In the genomic region with DNA sequence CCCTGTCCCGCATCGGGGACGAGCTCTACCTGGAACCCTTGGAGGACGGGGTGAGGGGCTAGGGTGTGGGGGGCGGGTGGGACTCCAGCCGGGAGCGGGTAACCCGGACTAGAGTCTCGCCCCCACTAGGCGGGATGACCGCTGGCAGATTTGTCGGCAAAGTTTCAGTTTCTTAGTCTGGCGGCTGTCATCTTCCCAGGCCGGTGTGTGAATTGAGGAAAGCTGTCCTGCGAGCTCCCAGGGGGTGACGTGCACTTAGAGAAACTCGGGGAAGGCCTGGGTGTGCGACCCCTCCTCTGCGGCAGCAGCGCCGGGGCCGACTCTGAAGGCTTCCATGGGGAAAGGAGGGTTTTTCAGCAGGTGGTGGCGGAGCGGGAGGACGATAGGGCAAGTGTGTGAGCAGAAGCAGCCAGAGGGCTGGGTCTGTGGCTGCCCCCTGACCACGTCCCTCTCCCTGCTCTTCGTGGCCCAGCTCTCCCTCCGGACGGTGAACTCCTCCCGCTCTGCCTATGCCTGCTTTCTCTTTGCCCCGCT, we compare ENCODE assay signal across 6 cellular contexts. TPM values are rescaled to one million over a fixed set of nuclear protein-coding genes. Genes with fewer than 3 reads are reported as not detected.
DNase-seq lines count a peak whose midpoint lies in the region; ATAC-seq and FAIRE-seq lines count a peak whose summit lies in the region.

No MANE protein-coding gene starts in this region.

- H3K4me3 ChIP-seq in effector memory CD4-positive, alpha-beta T cell (ENCODE audit: insufficient read depth, low read depth, low read length, poor library complexity, severe bottlenecking): peak overlapping the region; percentile 90
- peak overlapping the region; percentile 73 to 81 for H3K4me3 ChIP-seq in small intestine (ENCODE audit: low read depth in 1 of 2, low read length in 2 of 2)

- H3K9me3 ChIP-seq in effector memory CD4-positive, alpha-beta T cell (ENCODE audit: control insufficient read depth, low read length): no peaks in the 10 kb centered on the region
- no peaks in the 10 kb centered on the region for H3K9me3 ChIP-seq in small intestine (ENCODE audit: control insufficient read depth, low read depth)

- peaks cover 27% of the 10 kb centered on the region for H3K4me1 ChIP-seq in effector memory CD4-positive, alpha-beta T cell (ENCODE audit: control insufficient read depth, insufficient read depth, low read length, poor library complexity, severe bottlenecking)
- H3K4me1 ChIP-seq in small intestine (ENCODE audit: control insufficient read depth in 2 of 2, insufficient read depth in 1 of 2, low read depth in 1 of 2, low read length in 1 of 2): no peaks in the 10 kb centered on the region

- peaks cover 3 to 7% of the 10 kb centered on the region in 2 donors for H3K36me3 Mint-ChIP-seq in activated T-cell treated with anti-CD3 and anti-CD28 coated beads, Interleukin-2, amount 50 U/mL, for 72 hours (ENCODE audit: insufficient read depth in 2 of 2)

- FAIRE-seq in small intestine (lab: Jason Lieb, UNC): no peak

- peak overlapping the region; percentile 94 to 95 for H3K4me3 Mint-ChIP-seq in activated T-cell treated with anti-CD3 and anti-CD28 coated beads, Interleukin-2, amount 50 U/mL, for 72 hours

- H3K9me3 Mint-ChIP-seq in activated T-cell treated with anti-CD3 and anti-CD28 coated beads, Interleukin-2, amount 50 U/mL, for 72 hours: no peaks in the 10 kb centered on the region

- H3K27ac Mint-ChIP-seq in activated T-cell treated with anti-CD3 and anti-CD28 coated beads, Interleukin-2, amount 50 U/mL, for 72 hours: peak overlapping the region; percentile 34

- no peak for DNase-seq in activated T-cell treated with anti-CD3 and anti-CD28 coated beads, Interleukin-2, amount 50 U/mL, for 72 hours
- no peak for DNase-seq in activated T-cell treated with anti-CD3 and anti-CD28 coated beads, Interleukin-2, amount 50 U/mL, for 48 hours
- DNase-seq in effector memory CD4-positive, alpha-beta T cell: no peak
- DNase-seq in small intestine (no peak), NCI-H1694 (lab: John Stamatoyannopoulos, UW) (no peak)

- H3K4me1 Mint-ChIP-seq in activated T-cell treated with anti-CD3 and anti-CD28 coated beads, Interleukin-2, amount 50 U/mL, for 72 hours (ENCODE audit: low read depth): peaks cover 51% of the 10 kb centered on the region

- H3K27ac ChIP-seq in effector memory CD4-positive, alpha-beta T cell (ENCODE audit: insufficient read depth, low read length, poor library complexity, severe bottlenecking): peak overlapping the region; percentile 79
- peak overlapping the region; percentile 42 to 74 for H3K27ac ChIP-seq in small intestine (ENCODE audit: low read depth in 1 of 2, low read length in 1 of 2)

- H3K36me3 ChIP-seq in effector memory CD4-positive, alpha-beta T cell (ENCODE audit: control insufficient read depth, insufficient read depth, low read length): peaks cover 13% of the 10 kb centered on the region
- peaks cover 0 to 2% of the 10 kb centered on the region in 2 donors for H3K36me3 ChIP-seq in small intestine (ENCODE audit: control insufficient read depth in 2 of 2, insufficient read depth in 2 of 2, low read length in 2 of 2)

- H3K27me3 ChIP-seq in effector memory CD4-positive, alpha-beta T cell (replicated peaks; ENCODE audit: control insufficient read depth, insufficient read depth, low read length, poor library complexity, severe bottlenecking): no peaks in the 10 kb centered on the region
- H3K27me3 ChIP-seq in small intestine (ENCODE audit: control insufficient read depth in 2 of 2, insufficient read depth in 2 of 2, low read length in 2 of 2): no peaks in the 10 kb centered on the region

- no peaks in the 10 kb centered on the region for H3K27me3 Mint-ChIP-seq in activated T-cell treated with anti-CD3 and anti-CD28 coated beads, Interleukin-2, amount 50 U/mL, for 72 hours (ENCODE audit: low read depth)

- peak in 1 of 2 donors; percentile 1 for ATAC-seq in activated T-cell treated with anti-CD3 and anti-CD28 coated beads, Interleukin-2, amount 50 U/mL, for 72 hours (replicated peaks in 1 of 2)
- no peak for ATAC-seq in HG02973 (IDR thresholded peaks at IDR 0.05; ENCODE audit: unreplicated experiment)

- WGBS in small intestine, 3 donors: 2 to 7% (median 5%) methylated on average over 21 to 31 of the region's 31 CpGs

RNA-seq across cellular contexts. Expression of a gene that starts 0.5 kb away (rescaled TPM):
- 10 to 100 TPM; 36.7 to 41.2 TPM for total RNA-seq in activated T-cell treated with anti-CD3 and anti-CD28 coated beads, Interleukin-2, amount 50 U/mL, for 72 hours
- 10 to 100 TPM; 19.5 to 88.3 (median 58.6) TPM for polyA plus RNA-seq in small intestine

RNA-seq across cellular contexts. Expression of a gene that starts 9.4 kb away (rescaled TPM):
- total RNA-seq in activated T-cell treated with anti-CD3 and anti-CD28 coated beads, Interleukin-2, amount 50 U/mL, for 72 hours: 100 to 1,000 TPM; 211 to 244 TPM
- 100 to 1,000 TPM; 165 to 211 (median 210) TPM for polyA plus RNA-seq in small intestine

RNA-seq across cellular contexts. Expression of a gene that starts 11.6 kb away (rescaled TPM):
- total RNA-seq in activated T-cell treated with anti-CD3 and anti-CD28 coated beads, Interleukin-2, amount 50 U/mL, for 72 hours: 100 to 1,000 TPM in 1 of 2 donors, 10 to 100 TPM in 1; 93.3 to 120 TPM
- polyA plus RNA-seq in small intestine: 10 to 100 TPM in 1 of 3 donors, 1 to 10 TPM in 2; 2.5 to 18.1 (median 4.4) TPM

RNA-seq across cellular contexts. Expression of a gene that starts 18.9 kb away (rescaled TPM):
- total RNA-seq in activated T-cell treated with anti-CD3 and anti-CD28 coated beads, Interleukin-2, amount 50 U/mL, for 72 hours: under 1 TPM; 0.22 to 0.93 TPM
- polyA plus RNA-seq in small intestine: 1 to 10 TPM in 2 of 3 donors, not detected in 1; 1.4 to 3.0 TPM

RNA-seq across cellular contexts. Expression of a gene that starts 23.2 kb away (rescaled TPM):
- total RNA-seq in activated T-cell treated with anti-CD3 and anti-CD28 coated beads, Interleukin-2, amount 50 U/mL, for 72 hours: 1 to 10 TPM; 3.8 to 5.0 TPM
- polyA plus RNA-seq in small intestine: under 1 TPM in 1 of 3 donors, not detected in 2; 0.40 TPM
